ENCODE assay signal across 8 cellular contexts in the genomic region with DNA sequence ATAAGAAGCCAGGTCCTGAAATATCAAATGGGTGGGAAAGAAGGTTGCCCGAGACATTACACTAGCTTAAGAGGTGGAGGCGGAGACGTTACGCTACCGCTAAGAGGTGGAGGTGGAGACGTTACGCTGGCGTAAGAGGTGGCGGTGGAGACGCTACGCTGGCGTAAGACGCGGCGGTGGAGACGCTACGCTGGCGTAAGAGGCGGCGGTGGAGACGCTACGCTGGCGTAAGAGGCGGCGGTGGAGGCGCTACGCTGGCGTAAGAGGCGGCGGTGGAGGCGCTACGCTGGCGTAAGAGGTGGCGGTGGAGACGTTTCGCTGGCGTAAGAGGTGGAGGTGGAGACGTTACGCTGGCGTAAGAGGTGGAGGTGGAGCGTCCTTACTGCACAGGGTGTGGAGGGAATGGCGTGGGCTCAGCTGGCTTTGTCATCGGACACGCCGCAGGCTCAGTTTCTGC.
DNase-seq lines count a peak whose midpoint lies in the region; ATAC-seq lines count a peak whose summit lies in the region.

No MANE protein-coding gene starts in this region.

- no peak for ATAC-seq in GM18861 (IDR thresholded peaks at IDR 0.05; ENCODE audit: unreplicated experiment)

- DNase-seq in stimulated activated CD4-positive, alpha-beta T cell treated with anti-CD3 and anti-CD28 coated beads, Interleukin-12 subunit alpha, Interleukin-12 subunit beta, amount 100 ng/mL, for 24 hours (ENCODE audit: low read depth in 2 of 2) = peak; percentile 50 to 57
- no peak for DNase-seq in stimulated activated CD4-positive, alpha-beta T cell treated with anti-CD3 and anti-CD28 coated beads, Interleukin-4, amount 100 ng/mL, for 24 hours
- DNase-seq in SW480 (ENCODE audit: low spot score) (peak; percentile 82), foreskin melanocyte (peak; percentile 36), superior temporal gyrus (ENCODE audit: extremely low spot score) (peak; percentile 12), NCI-H2196 (lab: John Stamatoyannopoulos, UW; ENCODE audit: unreplicated experiment) (no peak), NCI-H2107 (lab: John Stamatoyannopoulos, UW) (no peak)

Comparison
In these comparisons a context has a peak if more than half of its experiments do, and no peak if none do; other contexts are left out.
1. DNase-seq: peak in stimulated activated CD4-positive, alpha-beta T cell treated with anti-CD3 and anti-CD28 coated beads, Interleukin-12 subunit alpha, Interleukin-12 subunit beta, amount 100 ng/mL, for 24 hours (2 of 2), SW480 (single experiment), foreskin melanocyte (single experiment) and superior temporal gyrus (single experiment); none in stimulated activated CD4-positive, alpha-beta T cell treated with anti-CD3 and anti-CD28 coated beads, Interleukin-4, amount 100 ng/mL, for 24 hours (single experiment), NCI-H2196 (single experiment) and NCI-H2107 (single experiment).